ENCODE assay signal across 25 cellular contexts in genomic region chr1:89989099-89989498, GRCh38.
"Had no signal": no experiment of that assay in that cellular context is flagged by ENCODE, and none has a peak within 500 bp of the region (broad histone marks: within the 10 kb centered on the region; RNA-seq: fewer than 3 reads in every experiment).

No MANE protein-coding gene starts in this region.

- H3K27ac Mint-ChIP-seq: activated B cell treated with CpG ODN at 0.5 μM for 24 hours; activated CD8-positive, alpha-beta T cell treated with anti-CD3 and anti-CD28 coated beads for 36 hours; activated naive CD8-positive, alpha-beta T cell; activated T-helper 17 cell treated with anti-CD3 and anti-CD28 coated beads, Interleukin-2, amount 50 U/mL, for 72 hours; endodermal cell; T-helper 1 cell treated with Interleukin-12 subunit alpha and Interleukin-12 subunit beta and Interleukin-4 antibody, amounts not matched to agents 30 μg/mL and 1 μg/mL, for 36 hours had no signal

- H3K27me3 ChIP-seq: brain microvascular endothelial cell, heart left ventricle had no signal

- H3K9me3 Mint-ChIP-seq: activated B cell treated with CpG ODN at 0.5 μM for 24 hours; activated CD8-positive, alpha-beta T cell treated with anti-CD3 and anti-CD28 coated beads for 36 hours; activated T-cell treated with anti-CD3 and anti-CD28 coated beads, Interleukin-2, amount 50 U/mL, for 4 hours; activated T-helper 17 cell treated with anti-CD3 and anti-CD28 coated beads, Interleukin-2, amount 50 U/mL, for 72 hours; central memory CD8-positive, alpha-beta T cell; T-helper 1 cell treated with Interleukin-12 subunit alpha and Interleukin-12 subunit beta and Interleukin-4 antibody, amounts not matched to agents 30 μg/mL and 1 μg/mL, for 36 hours had no signal

- H3K36me3 Mint-ChIP-seq: activated naive CD8-positive, alpha-beta T cell had no signal

- H3K4me1 Mint-ChIP-seq: activated B cell treated with CpG ODN at 0.5 μM for 24 hours; activated T-helper 17 cell treated with anti-CD3 and anti-CD28 coated beads, Interleukin-2, amount 50 U/mL, for 72 hours; central memory CD8-positive, alpha-beta T cell had no signal

- H3K36me3 ChIP-seq: brain microvascular endothelial cell, heart left ventricle, WERI-Rb-1 had no signal

- DNase-seq: activated B cell treated with CpG ODN at 0.5 μM for 24 hours; activated CD4-positive, alpha-beta T cell treated with anti-CD3 and anti-CD28 coated beads for 48 hours; activated CD4-positive, alpha-beta T cell treated with anti-CD3 and anti-CD28 coated beads, Interleukin-2, amount 50 U/mL, for 4 hours; activated CD8-positive, alpha-beta memory T cell treated with anti-CD3 and anti-CD28 coated beads for 24 hours; activated CD8-positive, alpha-beta T cell treated with anti-CD3 and anti-CD28 coated beads for 36 hours; activated effector memory CD4-positive, alpha-beta T cell treated with Interleukin-2 at 50 U/mL for 16 hours; activated gamma-delta T cell treated with Interleukin-2 at 50 U/mL for 16 hours; activated naive CD4-positive, alpha-beta T cell treated with anti-CD3 and anti-CD28 coated beads, Interleukin-2, amount 50 U/mL, for 16 hours; activated naive CD4-positive, alpha-beta T cell treated with Interleukin-2 at 50 U/mL for 16 hours; activated T-cell treated with anti-CD3 and anti-CD28 coated beads, Interleukin-2, amount 50 U/mL, for 4 hours; amniotic stem cell; anterior cingulate cortex; brain microvascular endothelial cell; cortex of kidney; dermis blood vessel endothelial cell; effector memory CD4-positive, alpha-beta T cell; endodermal cell; foreskin fibroblast; heart left ventricle; T1000 had no signal

- H3K4me3 ChIP-seq: heart left ventricle had no signal

- H3K4me3 Mint-ChIP-seq: activated B cell treated with CpG ODN at 0.5 μM for 24 hours; activated CD8-positive, alpha-beta T cell treated with anti-CD3 and anti-CD28 coated beads for 36 hours; activated naive CD8-positive, alpha-beta T cell; activated T-cell treated with anti-CD3 and anti-CD28 coated beads, Interleukin-2, amount 50 U/mL, for 4 hours; activated T-helper 17 cell treated with anti-CD3 and anti-CD28 coated beads, Interleukin-2, amount 50 U/mL, for 72 hours; central memory CD8-positive, alpha-beta T cell; endodermal cell; T-helper 1 cell treated with Interleukin-12 subunit alpha and Interleukin-12 subunit beta and Interleukin-4 antibody, amounts not matched to agents 30 μg/mL and 1 μg/mL, for 36 hours had no signal

- H3K27me3 Mint-ChIP-seq: activated B cell treated with CpG ODN at 0.5 μM for 24 hours; activated T-helper 17 cell treated with anti-CD3 and anti-CD28 coated beads, Interleukin-2, amount 50 U/mL, for 72 hours; central memory CD8-positive, alpha-beta T cell had no signal

- H3K27ac ChIP-seq: brain microvascular endothelial cell, heart left ventricle had no signal

- H3K9me3 ChIP-seq: heart left ventricle had no signal
